8 cellular contexts compared by ENCODE assay signal in genomic region chr17:38735161-38735997, GRCh38. TPM values are rescaled to one million over a fixed set of nuclear protein-coding genes. Genes with fewer than 3 reads are reported as not detected.
A peak's percentile ranks its signal among the peaks of the same experiment; 100 is the strongest.
DNase-seq lines count a peak whose midpoint lies in the region; TF ChIP-seq lines count a peak whose summit lies in the region.

No MANE protein-coding gene starts in this region.

- TF ChIP-seq CTCF in neural progenitor cell (IDR thresholded peaks at IDR 0.05) (peak; percentile 98), tibial artery (IDR thresholded peaks at IDR 0.05) (peak; percentile 89 to 90)

- DNase-seq in NCI-H1417 (lab: John Stamatoyannopoulos, UW) (peak; percentile 26 to 64 (median 26)), NCI-H1417 treated with DMSO at 0.1 percent for 48 hours (lab: John Stamatoyannopoulos, UW) (no peak), NCI-H2227 (lab: John Stamatoyannopoulos, UW; ENCODE audit: unreplicated experiment) (peak; percentile 68), activated T-cell treated with anti-CD3 and anti-CD28 coated beads for 1 hour (ENCODE audit: low read depth) (peak; percentile 81), erythroblast (lab: John Stamatoyannopoulos, UW) (peak; percentile 54 to 76), neural progenitor cell (ENCODE audit: low spot score) (peak; percentile 82), tibial artery (peak in 1 of 2 donors; percentile 78), GF-D8 (lab: John Stamatoyannopoulos, UW) (no peak)

- peaks cover 14% of the 10 kb centered on the region for H3K36me3 Mint-ChIP-seq in neural progenitor cell

- H3K4me1 Mint-ChIP-seq in neural progenitor cell = peaks cover 13% of the 10 kb centered on the region

- H3K9ac ChIP-seq in neural progenitor cell = no peak overlapping the region

- H3K4me3 ChIP-seq in neural progenitor cell (no peak overlapping the region), tibial artery (no peak overlapping the region)

- intact Hi-C loops in tibial artery (cut with DNase I; ENCODE audit: low total_unique reads) = loop anchor here (2.0 to 10.0 kb wide), 2 partner anchors 57 to 381 kb away; partner anchors contain the start of gene SOCS7

- H3K27ac Mint-ChIP-seq in neural progenitor cell = no peak overlapping the region

- H3K9me3 ChIP-seq in neural progenitor cell (ENCODE audit: low read depth) = no peaks in the 10 kb centered on the region
- no peaks in the 10 kb centered on the region for H3K9me3 ChIP-seq in tibial artery

- H3K36me3 ChIP-seq in neural progenitor cell (no peaks in the 10 kb centered on the region), tibial artery (peaks cover 7 to 72% (median 59%) of the 10 kb centered on the region in 3 donors)

- TF ChIP-seq POLR2A in erythroblast (IDR thresholded peaks at IDR 0.05; ENCODE audit: low read length) = no peak

- peaks cover 18% of the 10 kb centered on the region for H3K79me2 ChIP-seq in neural progenitor cell (ENCODE audit: low read depth)

- H4K20me1 ChIP-seq in neural progenitor cell (ENCODE audit: low read depth) = peaks cover 92% of the 10 kb centered on the region

- H3K4me2 ChIP-seq in neural progenitor cell = no peak overlapping the region

- H3K4me1 ChIP-seq in neural progenitor cell (no peaks in the 10 kb centered on the region), tibial artery (peaks cover 0 to 41% (median 35%) of the 10 kb centered on the region in 4 donors)

- H3K4me3 Mint-ChIP-seq in neural progenitor cell = peak overlapping the region; percentile 28

- no peaks in the 10 kb centered on the region for H3K9me3 Mint-ChIP-seq in neural progenitor cell

- H3K27me3 ChIP-seq in neural progenitor cell = no peaks in the 10 kb centered on the region
- H3K27me3 ChIP-seq in tibial artery = no peaks in the 10 kb centered on the region

- peaks cover 46% of the 10 kb centered on the region for H3F3A ChIP-seq in neural progenitor cell (ENCODE audit: low read depth)

- peaks cover 12% of the 10 kb centered on the region for H3K27me3 Mint-ChIP-seq in neural progenitor cell (ENCODE audit: insufficient read depth, low read depth)

- H3K27ac ChIP-seq in neural progenitor cell (no peak overlapping the region), tibial artery (peak overlapping the region; percentile 28 to 53)

- no peak overlapping the region for H2AFZ ChIP-seq in neural progenitor cell (replicated peaks)

RNA-seq across cellular contexts. Expression of gene CISD3, which starts 5.2 kb away (rescaled TPM):
- 0.60 and 1.0 TPM in 2 replicates for total RNA-seq in neural progenitor cell (ENCODE audit: low replicate concordance)

RNA-seq across cellular contexts. Expression of gene PCGF2, which starts 12.8 kb away (rescaled TPM):
- total RNA-seq in neural progenitor cell (ENCODE audit: low replicate concordance) = 16.7 and 23.8 TPM in 2 replicates

RNA-seq across cellular contexts. Expression of gene PSMB3, which starts 17.2 kb away (rescaled TPM):
- total RNA-seq in neural progenitor cell (ENCODE audit: low replicate concordance) = 127 and 141 TPM in 2 replicates

RNA-seq across cellular contexts. Expression of gene MLLT6, which starts 30.3 kb away (rescaled TPM):
- total RNA-seq in neural progenitor cell (ENCODE audit: low replicate concordance) = 7.4 and 24.4 TPM in 2 replicates

Comparison
In these comparisons a context has a peak if more than half of its experiments do, and no peak if none do; other contexts are left out.
1. DNase-seq: peak in NCI-H1417 (3 of 3), NCI-H2227 (single experiment), activated T-cell treated with anti-CD3 and anti-CD28 coated beads for 1 hour (single experiment), erythroblast (2 of 2) and neural progenitor cell (single experiment); none in NCI-H1417 treated with DMSO at 0.1 percent for 48 hours (single experiment) and GF-D8 (single experiment).